1 cellular context compared by ENCODE assay signal in genomic region chr2:20474757-20475566, GRCh38.
TF ChIP-seq lines count a peak whose summit lies in the region.

No MANE protein-coding gene starts in this region.

TF ChIP-seq in IMR-90, 13 proteins besides CTCF, POLR2A, EP300 and RAD21 (continued from another document):
- TF ChIP-seq MAZ (IDR thresholded peaks at IDR 0.05; ENCODE audit: borderline replicate concordance, low read depth, low read length) (no peak), MAFK (IDR thresholded peaks at IDR 0.05; ENCODE audit: low read depth, low read length) (no peak), MXI1 (IDR thresholded peaks at IDR 0.05; ENCODE audit: borderline replicate concordance, low read depth, low read length) (no peak), FOS (IDR thresholded peaks at IDR 0.05; ENCODE audit: low read depth, low read length) (no peak)
